8 cellular contexts compared by ENCODE assay signal in the genomic region with DNA sequence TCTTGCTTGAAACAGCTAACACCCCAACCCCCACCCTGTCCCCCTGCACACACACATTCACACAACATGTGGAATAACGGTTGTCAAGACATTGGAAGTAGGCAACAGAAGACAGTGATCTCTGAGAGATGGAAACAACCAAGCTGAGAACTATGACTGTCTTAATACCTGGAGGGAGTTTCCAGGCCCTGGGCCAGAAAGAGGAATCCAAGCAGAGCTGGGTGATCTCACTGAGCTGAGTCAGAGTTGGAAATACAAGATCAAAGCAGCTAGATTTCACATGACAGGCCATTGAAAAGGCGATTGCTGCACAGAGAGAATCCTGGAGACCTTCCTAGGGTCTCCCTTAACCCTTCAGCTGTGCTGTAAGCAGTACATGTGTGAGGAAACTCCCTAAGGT.
DNase-seq lines count a peak whose midpoint lies in the region; ATAC-seq and TF ChIP-seq lines count a peak whose summit lies in the region.

No MANE protein-coding gene starts in this region.

- no peak overlapping the region for H3K4me3 Mint-ChIP-seq in stimulated activated naive CD8-positive, alpha-beta T cell treated with anti-CD3 and anti-CD28 coated beads, Interleukin-15, Interleukin-2, amounts not matched to agents 100 ng/mL and 50 ng/mL, for 24 hours

- peak overlapping the region; percentile 76 for H3K27ac Mint-ChIP-seq in stimulated activated naive CD8-positive, alpha-beta T cell treated with anti-CD3 and anti-CD28 coated beads, Interleukin-15, Interleukin-2, amounts not matched to agents 100 ng/mL and 50 ng/mL, for 24 hours

- H3K36me3 ChIP-seq in PC-9 (ENCODE audit: low read depth) (no peaks in the 10 kb centered on the region), uterus (no peaks in the 10 kb centered on the region)

- H3K36me3 Mint-ChIP-seq in stimulated activated naive CD8-positive, alpha-beta T cell treated with anti-CD3 and anti-CD28 coated beads, Interleukin-15, Interleukin-2, amounts not matched to agents 100 ng/mL and 50 ng/mL, for 24 hours (ENCODE audit: low read depth): no peaks in the 10 kb centered on the region

- no peaks in the 10 kb centered on the region for H3K9me3 Mint-ChIP-seq in stimulated activated naive CD8-positive, alpha-beta T cell treated with anti-CD3 and anti-CD28 coated beads, Interleukin-15, Interleukin-2, amounts not matched to agents 100 ng/mL and 50 ng/mL, for 24 hours

- H3K27me3 ChIP-seq in PC-9 (ENCODE audit: insufficient read depth, low read depth): no peaks in the 10 kb centered on the region
- H3K27me3 ChIP-seq in uterus: no peaks in the 10 kb centered on the region

- POLR2A ChIA-PET in PC-9 (lab: Charles Lee; ENCODE audit: unreplicated experiment): interaction anchor here (0.7 to 0.9 kb wide), 3 partner anchors 26 to 677 kb away, joined by 3 to 10 read pairs (median 4); no protein-coding TSS in a partner anchor

- peaks cover 37% of the 10 kb centered on the region for H3K4me1 Mint-ChIP-seq in stimulated activated naive CD8-positive, alpha-beta T cell treated with anti-CD3 and anti-CD28 coated beads, Interleukin-15, Interleukin-2, amounts not matched to agents 100 ng/mL and 50 ng/mL, for 24 hours (ENCODE audit: low read depth)

- ATAC-seq in GM18520 (IDR thresholded peaks at IDR 0.05; ENCODE audit: unreplicated experiment) (peak; percentile 83), HG02588 (IDR thresholded peaks at IDR 0.05; ENCODE audit: unreplicated experiment) (peak; percentile 76)

- H3K9me3 ChIP-seq in PC-9 (ENCODE audit: insufficient read depth, low read depth) (no peaks in the 10 kb centered on the region), uterus (no peaks in the 10 kb centered on the region)

- no peaks in the 10 kb centered on the region for H4K20me1 ChIP-seq in PC-9 (ENCODE audit: insufficient read depth)

- no peaks in the 10 kb centered on the region for H3K27me3 Mint-ChIP-seq in stimulated activated naive CD8-positive, alpha-beta T cell treated with anti-CD3 and anti-CD28 coated beads, Interleukin-15, Interleukin-2, amounts not matched to agents 100 ng/mL and 50 ng/mL, for 24 hours

- peaks cover 38% of the 10 kb centered on the region for H3K4me1 ChIP-seq in PC-9 (replicated peaks; ENCODE audit: insufficient read depth)
- no peaks in the 10 kb centered on the region for H3K4me1 ChIP-seq in uterus

- BruUV-seq in PC-9 (replicated peaks; lab: Mats Ljungman, UMichigan): no TSS peak

- H3F3A ChIP-seq in PC-9 (ENCODE audit: insufficient read depth, low read depth): peaks cover 6% of the 10 kb centered on the region; the same call in 1 of the 2 replicates

- intact Hi-C loops in PC-9 (cut with micrococcal nuclease; ENCODE audit: unreplicated experiment): loop anchor here (2.0 kb wide), 1 partner anchor 27 kb away; no protein-coding TSS in a partner anchor
- intact Hi-C loops in uterus (cut with DNase I; ENCODE audit: low total_unique reads): no loop called here

- DNase-seq in PC-9 (peak; percentile 66 to 82), fibroblast of mammary gland (ENCODE audit: low read depth) (peak; percentile 93), uterus (no peak), cerebellum (ENCODE audit: low spot score) (no peak), NCI-H1436 (lab: John Stamatoyannopoulos, UW) (no peak)

- TF ChIP-seq POLR2A in uterus (IDR thresholded peaks at IDR 0.05): no peak

- CTCF ChIA-PET in PC-9 (lab: Charles Lee): interaction anchor here (0.9 to 2.7 kb wide), 3 partner anchors 21 to 48 kb away, joined by 3 to 9 read pairs (median 6); no protein-coding TSS in a partner anchor

- TF ChIP-seq CTCF in PC-9 (conservative IDR thresholded peaks at IDR 0.05): no peak
- no peak for TF ChIP-seq CTCF in fibroblast of mammary gland (conservative IDR thresholded peaks at IDR 0.05; ENCODE audit: control insufficient read depth, insufficient read depth, low read depth, low read length)
- no peak for TF ChIP-seq CTCF in uterus (IDR thresholded peaks at IDR 0.05)

- H2AFZ ChIP-seq in PC-9: no peak overlapping the region

- H3K9me2 ChIP-seq in PC-9 (ENCODE audit: insufficient read depth): no peaks in the 10 kb centered on the region

- peak overlapping the region; percentile 45 for H3K4me2 ChIP-seq in PC-9

- H3K27ac ChIP-seq in PC-9: peak overlapping the region; percentile 39
- H3K27ac ChIP-seq in uterus: no peak overlapping the region

- H3K4me3 ChIP-seq in PC-9 (no peak overlapping the region), fibroblast of mammary gland (ENCODE audit: control insufficient read depth, low read depth, low read length) (no peak overlapping the region), uterus (no peak overlapping the region)

- H3K79me2 ChIP-seq in PC-9 (ENCODE audit: low read depth): no peaks in the 10 kb centered on the region

Comparison
In these comparisons a context has a peak if more than half of its experiments do, and no peak if none do; other contexts are left out.
1. DNase-seq: peak in PC-9 (2 of 2) and fibroblast of mammary gland (single experiment); none in uterus (0 of 2), cerebellum (single experiment) and NCI-H1436 (single experiment).